ENCODE assay signal across 13 cellular contexts in genomic region chr12:82593143-82593542, GRCh38.
A peak's percentile ranks its signal among the peaks of the same experiment; 100 is the strongest.
DNase-seq lines count a peak whose midpoint lies in the region; ATAC-seq lines count a peak whose summit lies in the region.
"Had no signal": no experiment of that assay in that cellular context is flagged by ENCODE, and none has a peak within 500 bp of the region (broad histone marks: within the 10 kb centered on the region; RNA-seq: fewer than 3 reads in every experiment).

No MANE protein-coding gene starts in this region.

- peaks cover 11 to 16% of the 10 kb centered on the region in 2 donors for H3K9me3 Mint-ChIP-seq in stimulated activated naive CD8-positive, alpha-beta T cell treated with anti-CD3 and anti-CD28 coated beads, Interleukin-15, amount 100 ng/mL, for 72 hours

- ATAC-seq in GM18499 (IDR thresholded peaks at IDR 0.05; ENCODE audit: insufficient read depth, unreplicated experiment): peak; percentile 48
- ATAC-seq in GM19438 (IDR thresholded peaks at IDR 0.05; ENCODE audit: low read depth, unreplicated experiment): peak; percentile 38
- ATAC-seq in HG02840 (IDR thresholded peaks at IDR 0.05; ENCODE audit: low FRiP score, unreplicated experiment): peak; percentile 60
- peak; percentile 58 for ATAC-seq in HG03432 (IDR thresholded peaks at IDR 0.05; ENCODE audit: unreplicated experiment)
- ATAC-seq in stimulated activated naive CD8-positive, alpha-beta T cell treated with anti-CD3 and anti-CD28 coated beads, Interleukin-15, amount 100 ng/mL, for 72 hours: no peak

- H3K4me3 Mint-ChIP-seq in stimulated activated naive CD8-positive, alpha-beta T cell treated with anti-CD3 and anti-CD28 coated beads, Interleukin-15, amount 100 ng/mL, for 72 hours: no peak overlapping the region
- H3K4me3 Mint-ChIP-seq: type B pancreatic cell had no signal

- H3K27ac Mint-ChIP-seq in stimulated activated naive CD8-positive, alpha-beta T cell treated with anti-CD3 and anti-CD28 coated beads, Interleukin-15, amount 100 ng/mL, for 72 hours: no peak overlapping the region
- H3K27ac Mint-ChIP-seq: type B pancreatic cell had no signal

- H3K27me3 Mint-ChIP-seq in stimulated activated naive CD8-positive, alpha-beta T cell treated with anti-CD3 and anti-CD28 coated beads, Interleukin-15, amount 100 ng/mL, for 72 hours: no peaks in the 10 kb centered on the region
- H3K27me3 Mint-ChIP-seq: type B pancreatic cell had no signal

- DNase-seq in DMS153 (lab: John Stamatoyannopoulos, UW): no peak
- DNase-seq in COR-L47 (lab: John Stamatoyannopoulos, UW): no peak
- DNase-seq in stimulated activated naive CD8-positive, alpha-beta T cell treated with anti-CD3 and anti-CD28 coated beads, Interleukin-15, amount 100 ng/mL, for 72 hours: no peak
- no peak for DNase-seq in DMS153 treated with DMSO at 0.1 percent for 48 hours (lab: John Stamatoyannopoulos, UW; ENCODE audit: unreplicated experiment)
- DNase-seq: activated T-cell treated with anti-CD3 and anti-CD28 coated beads for 4 hours, DMS79 treated with DMSO at 0.1 percent for 48 hours, NCI-H524 treated with DMSO at 0.1 percent for 48 hours, SIG-M5 had no signal

- no peaks in the 10 kb centered on the region for H3K4me1 Mint-ChIP-seq in stimulated activated naive CD8-positive, alpha-beta T cell treated with anti-CD3 and anti-CD28 coated beads, Interleukin-15, amount 100 ng/mL, for 72 hours
